ENCODE assay signal across 8 cellular contexts in genomic region chr6:163416380-163416629, GRCh38. TPM values are rescaled to one million over a fixed set of nuclear protein-coding genes. Genes with fewer than 3 reads are reported as not detected.
A peak's percentile ranks its signal among the peaks of the same experiment; 100 is the strongest.
DNase-seq lines count a peak whose midpoint lies in the region; ATAC-seq and TF ChIP-seq lines count a peak whose summit lies in the region.

No MANE protein-coding gene starts in this region.

- H3K27me3 ChIP-seq in endocrine pancreas (ENCODE audit: control insufficient read depth, insufficient read depth, low read length): no peaks in the 10 kb centered on the region

- H3K4me3 Mint-ChIP-seq in Calu3 (ENCODE audit: low read depth, unreplicated experiment) (peak overlapping the region; percentile 83), osteocyte (ENCODE audit: unreplicated experiment) (peak overlapping the region; percentile 91)

- H3K4me3 ChIP-seq in OCI-LY7 (ENCODE audit: low read depth, low read length, poor library complexity, severe bottlenecking) (peak overlapping the region; percentile 84), endocrine pancreas (ENCODE audit: control insufficient read depth, insufficient read depth, low read length) (peak overlapping the region; percentile 91)

- H3K4me1 Mint-ChIP-seq in Calu3 (ENCODE audit: low read depth, unreplicated experiment) (peaks cover 24% of the 10 kb centered on the region), osteocyte (ENCODE audit: unreplicated experiment) (peaks cover 45% of the 10 kb centered on the region)

- H3K9me3 Mint-ChIP-seq in Calu3 (ENCODE audit: low read depth, unreplicated experiment): no peaks in the 10 kb centered on the region
- H3K9me3 Mint-ChIP-seq in osteocyte (ENCODE audit: unreplicated experiment): no peaks in the 10 kb centered on the region

- H3K36me3 ChIP-seq in OCI-LY7 (ENCODE audit: insufficient read depth, low read length) (no peaks in the 10 kb centered on the region), endocrine pancreas (ENCODE audit: control insufficient read depth, insufficient read depth, low read length) (no peaks in the 10 kb centered on the region)

- H3K9ac ChIP-seq in endocrine pancreas (ENCODE audit: control insufficient read depth, insufficient read depth, low read length): peak overlapping the region; percentile 79

- no peak for DNase-seq in Calu3
- no peak for DNase-seq in OCI-LY7 (ENCODE audit: low spot score)
- no peak for DNase-seq in osteocyte (ENCODE audit: extremely low spot score, unreplicated experiment)
- DNase-seq in NCI-H2171 treated with DMSO at 0.1 percent for 48 hours (lab: John Stamatoyannopoulos, UW): no peak
- DNase-seq in SIG-M5 treated with dmso at 0.1 percent for 504 hours (lab: John Stamatoyannopoulos, UW; ENCODE audit: unreplicated experiment): no peak
- no peak for DNase-seq in amygdala (lab: John Stamatoyannopoulos, UW)

- no peaks in the 10 kb centered on the region for H3K9me2 ChIP-seq in OCI-LY7 (ENCODE audit: insufficient read depth, low read length)

- no peak for ATAC-seq in GM18867 (IDR thresholded peaks at IDR 0.05; ENCODE audit: unreplicated experiment)

- no peaks in the 10 kb centered on the region for H3K9me3 ChIP-seq in OCI-LY7 (ENCODE audit: low read length)
- H3K9me3 ChIP-seq in endocrine pancreas (ENCODE audit: control insufficient read depth, low read length): no peaks in the 10 kb centered on the region

- peaks cover 18% of the 10 kb centered on the region for H3K4me1 ChIP-seq in OCI-LY7 (ENCODE audit: insufficient read depth, low read length, poor library complexity, severe bottlenecking)
- peaks cover 29% of the 10 kb centered on the region for H3K4me1 ChIP-seq in endocrine pancreas (ENCODE audit: control insufficient read depth, insufficient read depth, low read length)

- intact Hi-C loops in Calu3 (cut with micrococcal nuclease; ENCODE audit: unreplicated experiment): loop anchor here (2.0 to 5.0 kb wide), 4 partner anchors 96 to 559 kb away; no protein-coding TSS in a partner anchor
- intact Hi-C loops in OCI-LY7 (cut with micrococcal nuclease; ENCODE audit: unreplicated experiment): loop anchor here (1.0 to 5.0 kb wide), 5 partner anchors 250 to 691 kb away; no protein-coding TSS in a partner anchor

- H3K27ac Mint-ChIP-seq in Calu3 (ENCODE audit: unreplicated experiment) (peak overlapping the region; percentile 92), osteocyte (ENCODE audit: unreplicated experiment) (peak overlapping the region; percentile 93)

- H2AFZ ChIP-seq in OCI-LY7 (ENCODE audit: low read length): peak overlapping the region; percentile 58; the same call in 1 of the 2 replicates

- H3K36me3 Mint-ChIP-seq in Calu3 (ENCODE audit: insufficient read depth, unreplicated experiment): peaks cover 70% of the 10 kb centered on the region
- peaks cover 7% of the 10 kb centered on the region for H3K36me3 Mint-ChIP-seq in osteocyte (ENCODE audit: unreplicated experiment)

- H3K4me2 ChIP-seq in OCI-LY7 (ENCODE audit: low read length): peak overlapping the region; percentile 94

- no peaks in the 10 kb centered on the region for H3K27me3 Mint-ChIP-seq in Calu3 (ENCODE audit: unreplicated experiment)
- no peaks in the 10 kb centered on the region for H3K27me3 Mint-ChIP-seq in osteocyte (ENCODE audit: unreplicated experiment)

- BruUV-seq in Calu3 (replicated peaks; lab: Mats Ljungman, UMichigan) (TSS peak; percentile 44), OCI-LY7 (replicated peaks; lab: Mats Ljungman, UMichigan) (no TSS peak)

- POLR2A ChIA-PET in OCI-LY7 (lab: Charles Lee): interaction anchor here (0.8 to 1.3 kb wide), 4 partner anchors 10 to 295 kb away, joined by 3 to 9 read pairs (median 5); no protein-coding TSS in a partner anchor

- H4K20me1 ChIP-seq in OCI-LY7 (ENCODE audit: insufficient read depth, low read length): peaks cover 33% of the 10 kb centered on the region

- CTCF ChIA-PET in Calu3 (lab: Charles Lee): interaction anchor here (0.7 to 1.0 kb wide), 2 partner anchors 288 to 1581 kb away, joined by 3 to 4 read pairs; no protein-coding TSS in a partner anchor
- CTCF ChIA-PET in OCI-LY7 (lab: Charles Lee; ENCODE audit: unreplicated experiment): interaction anchor here (0.6 kb wide), 1 partner anchor 171 kb away, joined by 3 read pairs; no protein-coding TSS in a partner anchor

- TF ChIP-seq CTCF in Calu3 (IDR thresholded peaks at IDR 0.05; ENCODE audit: unreplicated experiment): no peak
- TF ChIP-seq CTCF in OCI-LY7 (conservative IDR thresholded peaks at IDR 0.05; ENCODE audit: low read length): no peak
- no peak for TF ChIP-seq CTCF in osteocyte (IDR thresholded peaks at IDR 0.05)

- H3K79me2 ChIP-seq in OCI-LY7 (ENCODE audit: insufficient read depth, low read depth, low read length): peaks cover 57% of the 10 kb centered on the region

- H3K27ac ChIP-seq in OCI-LY7 (ENCODE audit: low read depth, low read length, poor library complexity, severe bottlenecking): peak overlapping the region; percentile 60

RNA-seq across cellular contexts. Expression of gene QKI, which starts 1.8 kb away (rescaled TPM):
- total RNA-seq in Calu3 (2022) (94.1 and 131 TPM in 2 replicates), OCI-LY7 (2022) (72.7 and 74.5 TPM in 2 replicates), osteocyte (290 and 308 TPM in 2 replicates)
- total RNA-seq in OCI-LY7 (2014; rRNA removed; shearing (Covaris generic)): 54.4 and 55.4 TPM in 2 replicates
